Comparison of ENCODE assay signal across 26 cellular contexts in the genomic region with DNA sequence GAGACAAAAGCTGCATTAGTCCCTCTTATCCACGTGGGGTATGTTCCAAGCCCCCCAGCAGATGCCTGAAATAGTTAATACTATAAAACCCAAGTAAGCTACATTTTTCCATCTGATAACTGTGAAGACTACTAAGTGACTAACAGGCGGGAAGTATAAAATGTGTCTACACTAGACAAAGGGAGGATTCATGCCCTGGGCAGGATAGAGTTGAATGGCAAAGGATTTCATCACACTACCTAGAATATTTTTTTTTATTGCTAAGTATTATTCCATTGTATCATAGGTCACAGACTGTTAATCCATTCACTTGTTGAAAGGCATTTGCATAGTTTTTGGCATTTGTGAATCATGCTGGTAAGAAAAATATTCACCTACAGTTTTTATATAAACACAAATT. TPM values are rescaled to one million over a fixed set of nuclear protein-coding genes. Genes with fewer than 3 reads are reported as not detected.
"Had no signal": no experiment of that assay in that cellular context is flagged by ENCODE, and none has a peak within 500 bp of the region (broad histone marks: within the 10 kb centered on the region; RNA-seq: fewer than 3 reads in every experiment).

No MANE protein-coding gene starts in this region.

- H3K9me3 ChIP-seq: lower lobe of right lung, ovary, right atrium auricular region, thoracic aorta, transverse colon had no signal

- H3K36me3 ChIP-seq: left lung, lower lobe of right lung, neural progenitor cell, ovary, right atrium auricular region, stomach, thoracic aorta, transverse colon had no signal

- H3K9ac ChIP-seq: neural progenitor cell had no signal

- FAIRE-seq: colon, keratinocyte, small intestine, urothelium cell line had no signal

- H3K27me3 ChIP-seq: left lung, neural progenitor cell, ovary, right atrium auricular region, stomach, transverse colon had no signal

- H3K27ac ChIP-seq: left lung, lower lobe of right lung, neural progenitor cell, ovary, right atrium auricular region, stomach, thoracic aorta, transverse colon had no signal

- ATAC-seq: effector memory CD8-positive, alpha-beta T cell; left lung; lower lobe of right lung; natural killer cell treated with Interleukin-12 subunit alpha and Interleukin-12 subunit beta and Interleukin-15 and Interleukin-18, amount 100 ng/mL, for 72 hours had no signal

- H3K4me3 ChIP-seq: left lung, lower lobe of right lung, neural progenitor cell, ovary, right atrium auricular region, stomach, thoracic aorta, transverse colon had no signal

- H3K4me1 Mint-ChIP-seq: immature natural killer cell, neural progenitor cell had no signal

- H3K4me3 Mint-ChIP-seq: dendritic cell treated with granulocyte-macrophage colony-stimulating factor and Interleukin-4, amounts not matched to agents 40 ng/mL and 50 ng/mL, for 4 days; effector memory CD8-positive, alpha-beta T cell; immature natural killer cell; natural killer cell treated with Interleukin-12 subunit alpha and Interleukin-12 subunit beta and Interleukin-15 and Interleukin-18, amount 100 ng/mL, for 72 hours; neural progenitor cell had no signal

- DNase-seq: effector memory CD8-positive, alpha-beta T cell; erythroblast; immature natural killer cell; left lung; lower lobe of right lung; mesenchymal stem cell; midbrain; nucleus accumbens; ovary; small intestine; stimulated activated CD4-positive, alpha-beta T cell treated with anti-CD3 and anti-CD28 coated beads, Interleukin-12 subunit alpha, Interleukin-12 subunit beta, amount 100 ng/mL, for 4 hours; stimulated activated naive CD4-positive, alpha-beta T cell; stomach; substantia nigra; transverse colon had no signal

- H3K9me3 Mint-ChIP-seq: neural progenitor cell had no signal

- H3K4me1 ChIP-seq: left lung, lower lobe of right lung, neural progenitor cell, right atrium auricular region, stomach, transverse colon had no signal

- H2AFZ ChIP-seq: neural progenitor cell had no signal

- H3K27ac Mint-ChIP-seq: dendritic cell treated with granulocyte-macrophage colony-stimulating factor and Interleukin-4, amounts not matched to agents 40 ng/mL and 50 ng/mL, for 4 days; effector memory CD8-positive, alpha-beta T cell; immature natural killer cell; natural killer cell treated with Interleukin-12 subunit alpha and Interleukin-12 subunit beta and Interleukin-15 and Interleukin-18, amount 100 ng/mL, for 72 hours; neural progenitor cell had no signal

- H3K36me3 Mint-ChIP-seq: immature natural killer cell, neural progenitor cell had no signal

- H3K27me3 Mint-ChIP-seq: dendritic cell treated with granulocyte-macrophage colony-stimulating factor and Interleukin-4, amounts not matched to agents 40 ng/mL and 50 ng/mL, for 4 days; effector memory CD8-positive, alpha-beta T cell; natural killer cell treated with Interleukin-12 subunit alpha and Interleukin-12 subunit beta and Interleukin-15 and Interleukin-18, amount 100 ng/mL, for 72 hours had no signal

- H3K4me2 ChIP-seq: neural progenitor cell had no signal

RNA-seq across cellular contexts. Expression of a gene that starts 26.4 kb away (rescaled TPM):
- total RNA-seq: fibroblast of lung; fibroblast of villous mesenchyme; left lung; lower lobe of right lung; natural killer cell treated with Interleukin-12 subunit alpha and Interleukin-12 subunit beta and Interleukin-15 and Interleukin-18, amount 100 ng/mL, for 72 hours; ovary; posterior vena cava; right atrium auricular region; stomach; thoracic aorta; transverse colon had no signal
- polyA plus RNA-seq: immature natural killer cell, keratinocyte, ovary, small intestine, stomach had no signal

RNA-seq across cellular contexts. Expression of a gene that starts 41.9 kb away (rescaled TPM):
- total RNA-seq: left lung; natural killer cell treated with Interleukin-12 subunit alpha and Interleukin-12 subunit beta and Interleukin-15 and Interleukin-18, amount 100 ng/mL, for 72 hours; right atrium auricular region; stomach; thoracic aorta; transverse colon had no signal
- polyA plus RNA-seq: immature natural killer cell, keratinocyte, stomach had no signal
